ENCODE assay signal across 3 cellular contexts in the genomic region with DNA sequence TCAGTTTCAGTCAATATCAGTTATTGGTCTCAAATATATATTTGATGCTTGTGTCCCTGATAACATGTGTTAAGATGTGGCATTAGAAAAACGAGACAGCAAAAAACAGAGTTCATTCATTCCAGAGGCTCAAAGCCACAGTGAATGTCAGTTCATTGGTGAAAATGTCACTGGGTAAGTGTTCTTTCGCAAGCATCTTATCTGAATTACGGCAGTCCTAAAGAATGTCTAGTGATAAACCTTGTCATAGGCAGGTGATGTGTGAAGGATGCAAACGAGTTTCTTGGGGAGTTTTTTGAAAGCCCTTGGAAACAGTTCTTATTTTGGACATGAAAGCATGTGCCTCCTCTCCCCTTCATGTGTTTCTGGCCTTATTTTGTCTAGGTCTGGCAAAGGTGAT. TPM values are rescaled to one million over a fixed set of nuclear protein-coding genes. Genes with fewer than 3 reads are reported as not detected.
"Had no signal": no experiment of that assay in that cellular context is flagged by ENCODE, and none has a peak within 500 bp of the region (broad histone marks: within the 10 kb centered on the region; RNA-seq: fewer than 3 reads in every experiment).

No MANE protein-coding gene starts in this region.

- ATAC-seq: GM12878 had no signal

- DNase-seq: GDM1, GF-D8 had no signal

- H3K4me3 ChIP-seq: GM12878 had no signal

RNA-seq across cellular contexts. Expression of gene RELN, which starts 45.9 kb away (rescaled TPM):
- polyA plus RNA-seq: GM12878 had no signal
